ENCODE assay signal across 8 cellular contexts in genomic region chrX:37755073-37755472, GRCh38. TPM values are rescaled to one million over a fixed set of nuclear protein-coding genes. Genes with fewer than 3 reads are reported as not detected.
DNase-seq lines count a peak whose midpoint lies in the region; ATAC-seq, FAIRE-seq and TF ChIP-seq lines count a peak whose summit lies in the region.

No MANE protein-coding gene starts in this region.

- no peaks in the 10 kb centered on the region for H3K36me3 ChIP-seq in GM12878 (ENCODE audit: control insufficient read depth in 2 of 2, insufficient read depth in 2 of 2, low read length in 1 of 2)

- in situ Hi-C loops in GM12878 (cut with MboI) = no loop called here

- TF ChIP-seq EP300 in GM12878 (IDR thresholded peaks at IDR 0.05; ENCODE audit: borderline replicate concordance in 1 of 2, control insufficient read depth in 1 of 2, low read depth in 2 of 2, low read length in 2 of 2) = peak in 1 of 2 experiments; percentile 57; a peak in 1 of 4 replicates

- POLR2A ChIA-PET in GM12878 (lab: Charles Lee) = interaction anchor here (0.6 to 2.6 kb wide), 3 partner anchors 8 to 1048 kb away, joined by 3 to 13 read pairs (median 3); no protein-coding TSS in a partner anchor

- BruUV-seq in GM12878 (replicated peaks; lab: Mats Ljungman, UMichigan) = no TSS peak

- H3K9me3 ChIP-seq in GM12878 (replicated peaks; ENCODE audit: control insufficient read depth, insufficient read depth, low read length) = no peaks in the 10 kb centered on the region

- WGBS in GM12878 (ENCODE audit: insufficient coverage, insufficient replicate concordance, low lambda C conversion rate, missing lambda C conversion rate) = 0% methylated on average over 1 of the region's 1 CpG

- TF ChIP-seq RAD21 in GM12878 (IDR thresholded peaks at IDR 0.05; ENCODE audit: insufficient read depth, low read depth, low read length) = no peak

- RAD21 ChIA-PET in GM12878 (lab: Charles Lee; ENCODE audit: unreplicated experiment) = interaction anchor here (1.0 to 3.3 kb wide), 9 partner anchors 9 to 70 kb away, joined by 3 to 22 read pairs (median 4); partner anchors contain the start of gene CYBB

- peaks cover 32% of the 10 kb centered on the region for H3K4me1 ChIP-seq in GM12878 (ENCODE audit: control insufficient read depth, insufficient read depth, low read length)

- peak overlapping the region; percentile 87 for H3K27ac ChIP-seq in GM12878 (ENCODE audit: control insufficient read depth, insufficient read depth)

- H3K36me3 Mint-ChIP-seq in HFFc6 (ENCODE audit: low read depth) = no peaks in the 10 kb centered on the region

- no peaks in the 10 kb centered on the region for H3K79me2 ChIP-seq in GM12878 (ENCODE audit: control insufficient read depth, insufficient read depth, low read length)

- H2AFZ ChIP-seq in GM12878 (ENCODE audit: control insufficient read depth, low read depth, low read length) = no peak overlapping the region

- SMC1A ChIA-PET in GM12878 (lab: Charles Lee; ENCODE audit: uncharacterized antibody, unreplicated experiment) = interaction anchor here (0.7 to 4.6 kb wide), 7 partner anchors 9 to 69 kb away, joined by 3 to 72 read pairs (median 17); partner anchors contain the start of gene CYBB

- no peak overlapping the region for H3K27ac Mint-ChIP-seq in HFFc6

- H3K9me3 Mint-ChIP-seq in HFFc6 = no peaks in the 10 kb centered on the region

- ATAC-seq in GM21390 (IDR thresholded peaks at IDR 0.05; ENCODE audit: unreplicated experiment) (peak; percentile 94), HG03565 (IDR thresholded peaks at IDR 0.05; ENCODE audit: unreplicated experiment) (peak; percentile 81), GM12878 (peak; percentile 92)

- FAIRE-seq in GM12892 (lab: Jason Lieb, UNC) (peak; percentile 100), GM12878 (lab: Jason Lieb, UNC) (peak; percentile 52)

- TF ChIP-seq POLR2A in GM12892 (IDR thresholded peaks at IDR 0.05; ENCODE audit: low read depth, low read length) (no peak), GM12878 (IDR thresholded peaks at IDR 0.05; ENCODE audit: low read depth, low read length) (no peak)

- H3K4me3 ChIP-seq in GM12878 = no peak overlapping the region; the same call in 1 of the 2 replicates

- no peak overlapping the region for H3K4me3 Mint-ChIP-seq in HFFc6

- H4K20me1 ChIP-seq in GM12878 (ENCODE audit: control insufficient read depth, insufficient read depth) = no peaks in the 10 kb centered on the region

- CTCF ChIA-PET in GM12878 (lab: Yijun Ruan, JAX) = interaction anchor here (0.8 to 6.1 kb wide), 8 partner anchors 9 to 70 kb away, joined by 3 to 43 read pairs (median 6); no protein-coding TSS in a partner anchor

- no peaks in the 10 kb centered on the region for H3K27me3 Mint-ChIP-seq in HFFc6 (ENCODE audit: insufficient read depth)

- TF ChIP-seq CTCF in GM12878 (IDR thresholded peaks at IDR 0.05 in 2 of 3, conservative IDR thresholded peaks at IDR 0.05 in 1 of 3; ENCODE audit: control insufficient read depth in 2 of 3, extremely low read depth in 1 of 3, insufficient read depth in 1 of 3, low read depth in 3 of 3, low read length in 3 of 3) (no peak), HFFc6 (IDR thresholded peaks at IDR 0.05) (no peak)

- H3K27me3 ChIP-seq in GM12878 (replicated peaks in 1 of 2; ENCODE audit: control insufficient read depth in 2 of 2, insufficient read depth in 2 of 2, low read length in 1 of 2) = no peaks in the 10 kb centered on the region

- H3K4me1 Mint-ChIP-seq in HFFc6 (ENCODE audit: low read depth) = no peaks in the 10 kb centered on the region

- intact Hi-C loops in GM12878 (cut with micrococcal nuclease; ENCODE audit: unreplicated experiment) = loop anchor here (2.0 kb wide), 2 partner anchors 32 to 60 kb away; no protein-coding TSS in a partner anchor
- intact Hi-C loops in posterior vena cava (cut with DNase I) = loop anchor here in 1 of 2 donors (10.0 kb wide), 1 partner anchor 70 kb away; no protein-coding TSS in a partner anchor

- peak overlapping the region; percentile 31 for H3K4me2 ChIP-seq in GM12878 (ENCODE audit: control insufficient read depth, insufficient read depth)

- H3K9ac ChIP-seq in GM12878 (ENCODE audit: control insufficient read depth, insufficient read depth, low read length) = peak overlapping the region; percentile 52

- DNase-seq in GM12892 (ENCODE audit: insufficient read length) = no peak
- DNase-seq in GM12878 (ENCODE audit: low read depth, low spot score) = peak; percentile 67
- no peak for DNase-seq in NCI-H2227 (lab: John Stamatoyannopoulos, UW; ENCODE audit: unreplicated experiment)
- no peak for DNase-seq in posterior vena cava (ENCODE audit: low spot score)
- no peak for DNase-seq in HFFc6
- DNase-seq in NCI-H1694 (lab: John Stamatoyannopoulos, UW) = no peak

TF ChIP-seq in GM12878, 131 proteins besides CTCF, POLR2A, EP300 and RAD21 (continues in another document):
- TF ChIP-seq CBX5 (IDR thresholded peaks at IDR 0.05; ENCODE audit: low read depth) (peak; percentile 65; the same call in 1 of the 2 replicates), BCL11A (IDR thresholded peaks at IDR 0.05; ENCODE audit: low read depth, low read length) (peak; percentile 72; the same call in 1 of the 2 replicates), BRCA1 (IDR thresholded peaks at IDR 0.05; ENCODE audit: low read depth, low read length) (no peak), JUNB (IDR thresholded peaks at IDR 0.05) (peak; percentile 13; the same call in 1 of the 2 replicates), TCF3 (IDR thresholded peaks at IDR 0.05; ENCODE audit: borderline replicate concordance, insufficient read depth, low read depth, low read length) (no peak), RAD51 (IDR thresholded peaks at IDR 0.05) (no peak), ATF2 (IDR thresholded peaks at IDR 0.05; ENCODE audit: low read length) (peak; percentile 76), GABPA (IDR thresholded peaks at IDR 0.05; ENCODE audit: low read depth) (peak; percentile 44; the same call in 1 of the 2 replicates), SUPT20H (IDR thresholded peaks at IDR 0.05; ENCODE audit: borderline replicate concordance, control insufficient read depth, low read depth, low read length) (no peak), MEF2A (IDR thresholded peaks at IDR 0.05; ENCODE audit: insufficient read depth, low read depth, low read length) (0 out of 2 replicates have a peak, but pooled peaks have one; percentile 10), CBFB (IDR thresholded peaks at IDR 0.05; ENCODE audit: low read depth) (0 out of 2 replicates have a peak, but pooled peaks have one; percentile 66), HDAC2 (IDR thresholded peaks at IDR 0.05) (no peak), RELB (IDR thresholded peaks at IDR 0.05; ENCODE audit: low read depth) (peak; percentile 37; the same call in 1 of the 2 replicates), MYB (IDR thresholded peaks at IDR 0.05; ENCODE audit: borderline replicate concordance, low read depth, low read length) (no peak), TAF1 (IDR thresholded peaks at IDR 0.05; ENCODE audit: borderline replicate concordance, low read depth, low read length) (no peak), NR2F1 (conservative IDR thresholded peaks at IDR 0.05) (0 out of 2 replicates have a peak, but pooled peaks have one; percentile 20), CREM (IDR thresholded peaks at IDR 0.05; ENCODE audit: low read depth) (0 out of 2 replicates have a peak, but pooled peaks have one; percentile 27)

RNA-seq across cellular contexts. Expression of gene CYBB, which starts 24.8 kb away (rescaled TPM):
- polyA plus RNA-seq in GM12892 (2012; ENCODE audit: missing spikeins) = 24.2 TPM
- 65.7 and 67.4 TPM in 2 replicates for total RNA-seq in GM12878 (2013; cell fraction: nucleolus; rRNA removed)
- total RNA-seq in GM12878 (2014; rRNA removed) (30.0 and 33.1 TPM in 2 replicates), GM12878 (2014; rRNA removed; fragmentation: Illumina TruSeq; extraction: Trizol) (39.9 and 41.1 TPM in 2 replicates), GM12878 (2021) (30.2 and 32.4 TPM in 2 replicates), posterior vena cava (10 to 100 TPM; 31.4 to 67.5 TPM)
- 25.8 TPM for polyA plus RNA-seq in GM12878 (2011; ENCODE audit: low read depth)
- polyA plus RNA-seq in GM12878 (2011; rRNA removed) (73.9 and 95.7 TPM in 2 replicates), GM12878 (2014; fragmentation: Illumina TruSeq; extraction: Trizol) (34.4 and 41.9 TPM in 2 replicates), GM12878 (2014; fragmentation: Nextera tagmentation; extraction: Ambion mirVana) (10 to 100 TPM; 12.0 to 12.3 TPM), GM12878 (2014; rRNA removed) (18.6 and 19.7 TPM in 2 replicates), GM12878 (2016; fragmentation: Nextera tagmentation; extraction: Ambion mirVana) (1 to 10 TPM; 6.2 to 6.5 TPM)
- polyA plus RNA-seq in GM12878 (2011; cell fraction: cytosol; rRNA removed) = 33.4 and 34.5 TPM in 2 replicates
- polyA plus RNA-seq in GM12878 (2011; cell fraction: nucleus; rRNA removed) = 64.2 and 77.9 TPM in 2 replicates
- polyA plus RNA-seq in GM12878 (2012) = 30.6 and 32.9 TPM in 2 replicates
- polyA minus RNA-seq in GM12878 (2011; rRNA and poly(A)+ RNA removed) = 93.5 and 121 TPM in 2 replicates
- 30.1 and 41.7 TPM in 2 replicates for polyA minus RNA-seq in GM12878 (2011; cell fraction: cytosol; rRNA and poly(A)+ RNA removed)
- polyA minus RNA-seq in GM12878 (2011; cell fraction: nucleus; rRNA and poly(A)+ RNA removed) = 28.0 and 33.8 TPM in 2 replicates
- not detected for total RNA-seq in HFFc6 (2021; fragmentation: NEBNext Ultra II Directional; extraction: Animal tissue kit (Norgen Biotek cat#: 25700))

Comparison
In these comparisons a context has a peak if more than half of its experiments do, and no peak if none do; other contexts are left out.
1. RNA of gene CYBB, which starts 24.8 kb away (total RNA-seq): 31.4 to 67.5 TPM in posterior vena cava and 30.0 to 67.4 TPM in GM12878; not detected in HFFc6; every median in the first group is over 10 times any median in the second.
2. Peak in every context shown above with its lines, with median percentiles within 50 percentile points of each other: ATAC-seq.